ENCODE assay signal across 8 cellular contexts in genomic region chr1:65253800-65254319, GRCh38. TPM values are rescaled to one million over a fixed set of nuclear protein-coding genes. Genes with fewer than 3 reads are reported as not detected.
DNase-seq lines count a peak whose midpoint lies in the region; ATAC-seq and TF ChIP-seq lines count a peak whose summit lies in the region.

No MANE protein-coding gene starts in this region.

- no peaks in the 10 kb centered on the region for H3K9me3 ChIP-seq in CD4-positive, CD25-positive, alpha-beta regulatory T cell (ENCODE audit: control insufficient read depth in 2 of 2, low read length in 2 of 2)
- no peaks in the 10 kb centered on the region for H3K9me3 ChIP-seq in IMR-90 (ENCODE audit: control insufficient read depth, insufficient read depth, low read length)
- H3K9me3 ChIP-seq in muscle layer of colon (ENCODE audit: low read length) = no peaks in the 10 kb centered on the region

- H2BK20ac ChIP-seq in IMR-90 (ENCODE audit: low read depth, low read length) = no peak overlapping the region

- H3K4me2 ChIP-seq in IMR-90 (ENCODE audit: low read depth, low read length) = peak overlapping the region; percentile 78

- H3K14ac ChIP-seq in IMR-90 (replicated peaks; ENCODE audit: low read depth, low read length) = no peak overlapping the region

- peaks cover 0 to 18% (median 12%) of the 10 kb centered on the region in 4 donors for H3K4me1 Mint-ChIP-seq in CD4-positive, CD25-positive, alpha-beta regulatory T cell

- H2AK5ac ChIP-seq in IMR-90 (ENCODE audit: low read depth, low read length) = no peak overlapping the region

- H3K27ac ChIP-seq in CD4-positive, CD25-positive, alpha-beta regulatory T cell (ENCODE audit: insufficient read depth, low read length, poor library complexity, severe bottlenecking) = peak overlapping the region; percentile 39
- H3K27ac ChIP-seq in IMR-90 (ENCODE audit: insufficient read depth, low read length) (no peak overlapping the region), muscle layer of colon (ENCODE audit: low read depth, low read length) (no peak overlapping the region)

- dilution Hi-C loops in IMR-90 (cut with HindIII; ENCODE audit: low sequenced_read_pairs, unreplicated experiment) = no loop called here

- no peak overlapping the region for H2BK15ac ChIP-seq in IMR-90 (ENCODE audit: low read depth, low read length)

- WGBS in IMR-90 (ENCODE audit: extremely low coverage in 2 of 2, insufficient read length in 1 of 2), 2 experiments = 10% methylated on average over 2 of the region's 15 CpGs; no CpG with 5 or more reads in 1 of the 2 experiments

- peaks cover 2% of the 10 kb centered on the region for H3K27me3 ChIP-seq in CD4-positive, CD25-positive, alpha-beta regulatory T cell (ENCODE audit: control insufficient read depth, insufficient read depth, low read length)
- H3K27me3 ChIP-seq in IMR-90 (ENCODE audit: control insufficient read depth, insufficient read depth, low read length) (peaks cover 18% of the 10 kb centered on the region), muscle layer of colon (ENCODE audit: control insufficient read depth in 1 of 2, insufficient read depth in 2 of 2, low read length in 2 of 2) (no peaks in the 10 kb centered on the region)

- peak overlapping the region; percentile 52 for H2AK9ac ChIP-seq in IMR-90 (replicated peaks; ENCODE audit: low read depth, low read length, poor library complexity)

- no peak for TF ChIP-seq RAD21 in IMR-90 (IDR thresholded peaks at IDR 0.05; ENCODE audit: low read length)

- CTCF ChIA-PET in IMR-90 (lab: Yijun Ruan, JAX) = interaction anchor here (0.5 to 1.7 kb wide), 4 partner anchors 18 to 1553 kb away, joined by 3 to 7 read pairs (median 4); no protein-coding TSS in a partner anchor

- H4K20me1 ChIP-seq in IMR-90 (ENCODE audit: insufficient read depth, low read length) = no peaks in the 10 kb centered on the region

- POLR2A ChIA-PET in IMR-90 (lab: Charles Lee; ENCODE audit: unreplicated experiment) = no interaction called here

- TF ChIP-seq CTCF in IMR-90 (conservative IDR thresholded peaks at IDR 0.05; ENCODE audit: low read depth, low read length) = no peak
- TF ChIP-seq CTCF in cardiac fibroblast (IDR thresholded peaks at IDR 0.05; ENCODE audit: low read depth, low read length) = no peak

- H3K4me3 Mint-ChIP-seq in CD4-positive, CD25-positive, alpha-beta regulatory T cell = peak overlapping the region; percentile 55 to 90 (median 86)

- TF ChIP-seq POLR2A in IMR-90 (IDR thresholded peaks at IDR 0.05; ENCODE audit: low read depth, low read length) = no peak

- no peak overlapping the region for H3K18ac ChIP-seq in IMR-90 (ENCODE audit: low read depth, low read length)

- no peak for ATAC-seq in CD4-positive, CD25-positive, alpha-beta regulatory T cell (ENCODE audit: low read depth in 2 of 2)
- ATAC-seq in GM21367 (IDR thresholded peaks at IDR 0.05; ENCODE audit: unreplicated experiment) (peak; percentile 35), IMR-90 (ENCODE audit: low read depth) (peak; percentile 58; the same call in 1 of the 2 replicates)

- no peak overlapping the region for H4K91ac ChIP-seq in IMR-90 (ENCODE audit: insufficient read depth, low read depth, low read length)

- no peak overlapping the region for H3K56ac ChIP-seq in IMR-90 (ENCODE audit: extremely low read depth, insufficient read depth, low read length)

- peak overlapping the region; percentile 89 for H2AFZ ChIP-seq in IMR-90 (replicated peaks; ENCODE audit: low read length, poor library complexity)

- H4K5ac ChIP-seq in IMR-90 (ENCODE audit: low read depth, low read length) = no peak overlapping the region

- H3K36me3 Mint-ChIP-seq in CD4-positive, CD25-positive, alpha-beta regulatory T cell = no peaks in the 10 kb centered on the region

- H3K4me1 ChIP-seq in CD4-positive, CD25-positive, alpha-beta regulatory T cell (ENCODE audit: control insufficient read depth, insufficient read depth, low read length, poor library complexity, severe bottlenecking) = peaks cover 12% of the 10 kb centered on the region
- H3K4me1 ChIP-seq in IMR-90 (ENCODE audit: control insufficient read depth, insufficient read depth, low read length) (no peaks in the 10 kb centered on the region; the same call in 1 of the 2 replicates), muscle layer of colon (ENCODE audit: insufficient read depth, low read length) (peaks cover 16% of the 10 kb centered on the region)

- H3K4ac ChIP-seq in IMR-90 (ENCODE audit: low read depth, low read length) = no peak overlapping the region

- H3K36me3 ChIP-seq in CD4-positive, CD25-positive, alpha-beta regulatory T cell (ENCODE audit: control insufficient read depth, insufficient read depth, low read length) = no peaks in the 10 kb centered on the region
- H3K36me3 ChIP-seq in IMR-90 (ENCODE audit: control insufficient read depth, insufficient read depth, low read length) (no peaks in the 10 kb centered on the region), muscle layer of colon (ENCODE audit: insufficient read depth, low read length) (no peaks in the 10 kb centered on the region)

- no peak overlapping the region for H2BK5ac ChIP-seq in IMR-90 (ENCODE audit: low read depth, low read length, poor library complexity, severe bottlenecking)

- peaks cover 50% of the 10 kb centered on the region for H3K27me3 Mint-ChIP-seq in CD4-positive, CD25-positive, alpha-beta regulatory T cell

- H3K9ac ChIP-seq in IMR-90 (ENCODE audit: low read depth, low read length) (no peak overlapping the region; the same call in 1 of the 2 replicates), muscle layer of colon (ENCODE audit: low read length) (no peak overlapping the region)

- no peak for DNase-seq in CD4-positive, CD25-positive, alpha-beta regulatory T cell
- DNase-seq in IMR-90 (no peak), cardiac fibroblast (ENCODE audit: low read depth in 2 of 2) (peak in 1 of 2 donors; percentile 49), RKO (ENCODE audit: low spot score) (no peak), globus pallidus (ENCODE audit: low spot score) (no peak)
- DNase-seq in stimulated activated CD4-positive, alpha-beta T cell treated with anti-CD3 and anti-CD28 coated beads, Interleukin-2, amount 100 ng/mL, for 24 hours = no peak

- no peak overlapping the region for H3K23ac ChIP-seq in IMR-90 (ENCODE audit: low read depth, low read length)

- intact Hi-C loops in IMR-90 (cut with micrococcal nuclease) = loop anchor here (5.0 kb wide), 1 partner anchor 168 kb away; the partner anchor contains the start of genes LEPR and LEPROT

- no peaks in the 10 kb centered on the region for H3K9me3 Mint-ChIP-seq in CD4-positive, CD25-positive, alpha-beta regulatory T cell

- in situ Hi-C loops in IMR-90 (cut with MboI; ENCODE audit: low sequenced_read_pairs) = no loop called here

- BruUV-seq in IMR-90 (replicated peaks; lab: Mats Ljungman, UMichigan) = no TSS peak

- H3K4me3 ChIP-seq in CD4-positive, CD25-positive, alpha-beta regulatory T cell (ENCODE audit: low read depth, low read length) = peak overlapping the region; percentile 81
- H3K4me3 ChIP-seq in IMR-90 (ENCODE audit: insufficient read depth, low read depth, low read length) (peak overlapping the region; percentile 55), cardiac fibroblast (replicated peaks in 1 of 2; ENCODE audit: low read depth in 2 of 2, low read length in 2 of 2) (peak overlapping the region; percentile 42 to 74), muscle layer of colon (ENCODE audit: low read depth in 1 of 2, low read length in 2 of 2) (peak overlapping the region; percentile 31 to 55)

- H3K9me1 ChIP-seq in IMR-90 (ENCODE audit: insufficient read depth, low read length) = no peaks in the 10 kb centered on the region; the same call in 1 of the 2 replicates

- H3K27ac Mint-ChIP-seq in CD4-positive, CD25-positive, alpha-beta regulatory T cell = peak overlapping the region in 1 of 3 donors; percentile 33

- H3K79me1 ChIP-seq in IMR-90 (ENCODE audit: low read depth in 1 of 2, low read length in 2 of 2) = no peaks in the 10 kb centered on the region

- no peak overlapping the region for H2BK120ac ChIP-seq in IMR-90 (ENCODE audit: low read depth, low read length)

- no peak overlapping the region for H4K8ac ChIP-seq in IMR-90 (ENCODE audit: low read depth in 2 of 2, low read length in 2 of 2)

TF ChIP-seq in IMR-90, 13 proteins besides CTCF, POLR2A, EP300 and RAD21 (continues in another document):
- no peak for TF ChIP-seq RCOR1 (IDR thresholded peaks at IDR 0.05; ENCODE audit: insufficient replicate concordance, low read length)
- TF ChIP-seq NFE2L2 (IDR thresholded peaks at IDR 0.05; ENCODE audit: low read depth, low read length) = no peak
- no peak for TF ChIP-seq MXI1 (IDR thresholded peaks at IDR 0.05; ENCODE audit: borderline replicate concordance, low read depth, low read length)
- no peak for TF ChIP-seq CEBPB (IDR thresholded peaks at IDR 0.05; ENCODE audit: low read depth, low read length)
- no peak for TF ChIP-seq ELK1 (IDR thresholded peaks at IDR 0.05; ENCODE audit: borderline replicate concordance, low read depth, low read length)
- TF ChIP-seq FOS (IDR thresholded peaks at IDR 0.05; ENCODE audit: low read depth, low read length) = no peak
- no peak for TF ChIP-seq MAZ (IDR thresholded peaks at IDR 0.05; ENCODE audit: borderline replicate concordance, low read depth, low read length)
- no peak for TF ChIP-seq SMC3 (IDR thresholded peaks at IDR 0.05; ENCODE audit: low read depth, low read length)
- no peak for TF ChIP-seq CHD1 (IDR thresholded peaks at IDR 0.05; ENCODE audit: low read depth, low read length)

RNA-seq across cellular contexts. Expression of gene DNAJC6, which starts 55.5 kb away (rescaled TPM):
- total RNA-seq in CD4-positive, CD25-positive, alpha-beta regulatory T cell = 1.9 TPM
- polyA plus RNA-seq in CD4-positive, CD25-positive, alpha-beta regulatory T cell = 1 to 10 TPM in 1 of 4 donors, under 1 TPM in 2, not detected in 1; 0.07 to 1.0 (median 0.63) TPM
- 0.18 and 0.28 TPM in 2 replicates for total RNA-seq in IMR-90 (2012; rRNA removed)
- 0.05 and 0.13 TPM in 2 replicates for polyA plus RNA-seq in IMR-90 (2012; rRNA removed)
- 0.04 TPM in 1 of 2 replicates, not detected in the other for polyA plus RNA-seq in IMR-90 (2012; cell fraction: cytosol; rRNA removed)
- 0.05 and 0.13 TPM in 2 replicates for polyA plus RNA-seq in IMR-90 (2012; cell fraction: nucleus; rRNA removed; ENCODE audit: low replicate concordance)

Comparison
In these comparisons a context has a peak if more than half of its experiments do, and no peak if none do; other contexts are left out.
1. ATAC-seq: peak in GM21367 (single experiment) and IMR-90 (single experiment); none in CD4-positive, CD25-positive, alpha-beta regulatory T cell (0 of 2).
2. Peak in every context shown above with its lines, with median percentiles within 50 percentile points of each other: H3K4me3 ChIP-seq.